In genomic region chr7:10662491-10662890, GRCh38 we compare ENCODE assay signal across 22 cellular contexts.
"Had no signal": no experiment of that assay in that cellular context is flagged by ENCODE, and none has a peak within 500 bp of the region (broad histone marks: within the 10 kb centered on the region; RNA-seq: fewer than 3 reads in every experiment).

No MANE protein-coding gene starts in this region.

- H3K27ac ChIP-seq: SK-N-MC had no signal

- H3K4me3 Mint-ChIP-seq: activated B cell treated with CpG ODN at 0.5 μM for 24 hours; activated CD4-positive, alpha-beta T cell treated with anti-CD3 and anti-CD28 coated beads, Interleukin-2, amount 10 ng/mL, durations not matched to agents 24 days and 14 days; activated CD8-positive, alpha-beta memory T cell treated with anti-CD3 and anti-CD28 coated beads, Interleukin-2, amount 10 ng/mL, durations not matched to agents 7 days and 5 days; activated naive CD4-positive, alpha-beta T cell treated with anti-CD3 and anti-CD28 coated beads, Interleukin-2, amount 10 ng/mL, durations not matched to agents 7 days and 5 days; activated naive CD8-positive, alpha-beta T cell treated with anti-CD3 and anti-CD28 coated beads for 36 hours; activated T-cell treated with anti-CD3 and anti-CD28 coated beads, Interleukin-2, amount 50 U/mL, for 4 hours; T-cell had no signal

- H3K27me3 Mint-ChIP-seq: activated B cell treated with CpG ODN at 0.5 μM for 24 hours; activated naive CD4-positive, alpha-beta T cell treated with anti-CD3 and anti-CD28 coated beads, Interleukin-2, amount 10 ng/mL, durations not matched to agents 7 days and 5 days had no signal

- DNase-seq: activated B cell treated with CpG ODN at 0.5 μM for 24 hours; activated CD4-positive, alpha-beta T cell treated with anti-CD3 and anti-CD28 coated beads for 1 hour; activated CD4-positive, alpha-beta T cell treated with anti-CD3 and anti-CD28 coated beads, Interleukin-2, amount 10 ng/mL, durations not matched to agents 24 days and 14 days; activated CD4-positive, alpha-beta T cell treated with anti-CD3 and anti-CD28 coated beads, Interleukin-2, amount 50 U/mL, for 48 hours; activated CD8-positive, alpha-beta memory T cell treated with anti-CD3 and anti-CD28 coated beads, Interleukin-2, amount 10 ng/mL, durations not matched to agents 7 days and 5 days; activated gamma-delta T cell; activated naive CD4-positive, alpha-beta T cell treated with anti-CD3 and anti-CD28 coated beads, Interleukin-2, amount 10 ng/mL, durations not matched to agents 7 days and 5 days; activated naive CD8-positive, alpha-beta T cell treated with anti-CD3 and anti-CD28 coated beads for 36 hours; activated T-cell treated with anti-CD3 and anti-CD28 coated beads, Interleukin-2, amount 50 U/mL, for 4 hours; cortex of kidney; IMR-90; KG1; NCI-H187; NCI-H2081; NCI-H2171; NCI-H2227 treated with DMSO at 0.1 percent for 48 hours; NCI-H446 treated with DMSO at 0.1 percent for 48 hours; NCI-H526; T-cell; T-helper 2 cell; T1000 had no signal

- H3K4me3 ChIP-seq: SK-N-MC had no signal

- H3K9me3 Mint-ChIP-seq: activated B cell treated with CpG ODN at 0.5 μM for 24 hours; activated CD4-positive, alpha-beta T cell treated with anti-CD3 and anti-CD28 coated beads, Interleukin-2, amount 10 ng/mL, durations not matched to agents 24 days and 14 days; activated naive CD4-positive, alpha-beta T cell treated with anti-CD3 and anti-CD28 coated beads, Interleukin-2, amount 10 ng/mL, durations not matched to agents 7 days and 5 days; activated naive CD8-positive, alpha-beta T cell treated with anti-CD3 and anti-CD28 coated beads for 36 hours; activated T-cell treated with anti-CD3 and anti-CD28 coated beads, Interleukin-2, amount 50 U/mL, for 4 hours had no signal

- H3K4me1 Mint-ChIP-seq: activated B cell treated with CpG ODN at 0.5 μM for 24 hours; activated CD4-positive, alpha-beta T cell treated with anti-CD3 and anti-CD28 coated beads, Interleukin-2, amount 10 ng/mL, durations not matched to agents 24 days and 14 days; activated CD8-positive, alpha-beta memory T cell treated with anti-CD3 and anti-CD28 coated beads, Interleukin-2, amount 10 ng/mL, durations not matched to agents 7 days and 5 days; activated naive CD4-positive, alpha-beta T cell treated with anti-CD3 and anti-CD28 coated beads, Interleukin-2, amount 10 ng/mL, durations not matched to agents 7 days and 5 days had no signal

- H3K36me3 Mint-ChIP-seq: activated CD8-positive, alpha-beta memory T cell treated with anti-CD3 and anti-CD28 coated beads, Interleukin-2, amount 10 ng/mL, durations not matched to agents 7 days and 5 days; activated naive CD4-positive, alpha-beta T cell treated with anti-CD3 and anti-CD28 coated beads, Interleukin-2, amount 10 ng/mL, durations not matched to agents 7 days and 5 days; activated naive CD8-positive, alpha-beta T cell treated with anti-CD3 and anti-CD28 coated beads for 36 hours; T-cell had no signal

- H3K27ac Mint-ChIP-seq: activated B cell treated with CpG ODN at 0.5 μM for 24 hours; activated CD4-positive, alpha-beta T cell treated with anti-CD3 and anti-CD28 coated beads, Interleukin-2, amount 10 ng/mL, durations not matched to agents 24 days and 14 days; activated CD8-positive, alpha-beta memory T cell treated with anti-CD3 and anti-CD28 coated beads, Interleukin-2, amount 10 ng/mL, durations not matched to agents 7 days and 5 days; activated naive CD4-positive, alpha-beta T cell treated with anti-CD3 and anti-CD28 coated beads, Interleukin-2, amount 10 ng/mL, durations not matched to agents 7 days and 5 days; activated naive CD8-positive, alpha-beta T cell treated with anti-CD3 and anti-CD28 coated beads for 36 hours; T-cell had no signal
